8 cellular contexts compared by ENCODE assay signal in genomic region chr6:26123675-26124549, GRCh38. TPM values are rescaled to one million over a fixed set of nuclear protein-coding genes. Genes with fewer than 3 reads are reported as not detected.
DNase-seq lines count a peak whose midpoint lies in the region; ATAC-seq and TF ChIP-seq lines count a peak whose summit lies in the region.

No MANE protein-coding gene starts in this region.

- peak overlapping the region; percentile 63 for H4K8ac ChIP-seq in trophoblast cell (ENCODE audit: low read depth, low read length)

- peak overlapping the region; percentile 88 for H2AK5ac ChIP-seq in trophoblast cell (ENCODE audit: low read length)

- peak overlapping the region; percentile 95 to 99 (median 98) for H3K27ac ChIP-seq in heart left ventricle
- peak overlapping the region; percentile 93 for H3K27ac ChIP-seq in trophoblast cell (ENCODE audit: low read depth, low read length)
- peak overlapping the region; percentile 99 for H3K27ac ChIP-seq in upper lobe of right lung

- peak overlapping the region; percentile 71 for H2BK120ac ChIP-seq in trophoblast cell (ENCODE audit: insufficient read depth, low read length, poor library complexity)

- no peak for TF ChIP-seq CTCF in GM13976 (IDR thresholded peaks at IDR 0.05; ENCODE audit: borderline replicate concordance, control extremely low read depth, extremely low read depth, insufficient read depth, missing control alignments)
- no peak for TF ChIP-seq CTCF in heart left ventricle (IDR thresholded peaks at IDR 0.05)
- no peak for TF ChIP-seq CTCF in upper lobe of right lung (IDR thresholded peaks at IDR 0.05)

- H3K4me3 ChIP-seq in heart left ventricle (peak overlapping the region; percentile 73 to 97 (median 82)), trophoblast cell (ENCODE audit: low read depth, low read length) (peak overlapping the region; percentile 91), upper lobe of right lung (peak overlapping the region; percentile 76)

- H3K27me3 ChIP-seq in heart left ventricle (no peaks in the 10 kb centered on the region), trophoblast cell (ENCODE audit: insufficient read depth, low read length) (no peaks in the 10 kb centered on the region), upper lobe of right lung (no peaks in the 10 kb centered on the region)

- H4K91ac ChIP-seq in trophoblast cell (ENCODE audit: low read depth, low read length): peak overlapping the region; percentile 81

- H3K4me2 ChIP-seq in trophoblast cell (ENCODE audit: low read length): peak overlapping the region; percentile 89

- H4K12ac ChIP-seq in trophoblast cell (ENCODE audit: low read depth, low read length): peak overlapping the region; percentile 74

- peaks cover 18% of the 10 kb centered on the region for H3K79me1 ChIP-seq in trophoblast cell (ENCODE audit: low read length)

- H3K23ac ChIP-seq in trophoblast cell (ENCODE audit: low read length): no peak overlapping the region

- H2AFZ ChIP-seq in trophoblast cell (ENCODE audit: insufficient read depth, low read length, poor library complexity): no peak overlapping the region

- H3K9me3 ChIP-seq in heart left ventricle (no peaks in the 10 kb centered on the region), trophoblast cell (ENCODE audit: insufficient read depth, low read depth, low read length) (no peaks in the 10 kb centered on the region), upper lobe of right lung (no peaks in the 10 kb centered on the region)

- H3K4me1 ChIP-seq in heart left ventricle: peaks cover 0 to 32% (median 22%) of the 10 kb centered on the region in 12 donors
- H3K4me1 ChIP-seq in trophoblast cell (ENCODE audit: control insufficient read depth in 1 of 2, insufficient read depth in 2 of 2, low read length in 2 of 2): peaks cover 0 to 5% of the 10 kb centered on the region in 2 experiments
- peaks cover 22% of the 10 kb centered on the region for H3K4me1 ChIP-seq in upper lobe of right lung

- in situ Hi-C loops in GM13976 (cut with MboI; ENCODE audit: low sequenced_read_pairs, unreplicated experiment): no loop called here

- TF ChIP-seq POLR2A in heart left ventricle (IDR thresholded peaks at IDR 0.05): peak; percentile 97 to 99

- ATAC-seq in HG02852 (IDR thresholded peaks at IDR 0.05; ENCODE audit: unreplicated experiment): peak; percentile 80
- ATAC-seq in heart left ventricle: peak; percentile 91 to 93 (median 92)
- peak; percentile 91 for ATAC-seq in upper lobe of right lung

- peak overlapping the region; percentile 94 for H3K14ac ChIP-seq in trophoblast cell (ENCODE audit: low read length)

- H3K79me2 ChIP-seq in trophoblast cell (ENCODE audit: control insufficient read depth, insufficient read depth, low read length, poor library complexity): peaks cover 18% of the 10 kb centered on the region

- peak overlapping the region; percentile 35 for H2BK12ac ChIP-seq in trophoblast cell (ENCODE audit: low read length)

- intact Hi-C loops in heart left ventricle (cut with DNase I): loop anchor here in 8 of 10 donors (1.0 to 10.0 kb wide), 15 partner anchors 21 to 163 kb away; a partner anchor contains a TSS
- intact Hi-C loops in upper lobe of right lung (cut with DNase I): loop anchor here (2.0 kb wide), 1 partner anchor 33 kb away; a partner anchor contains a TSS

- peak overlapping the region; percentile 90 for H3K18ac ChIP-seq in trophoblast cell (ENCODE audit: low read length)

- peak overlapping the region; percentile 87 for H2BK5ac ChIP-seq in trophoblast cell (ENCODE audit: low read depth, low read length, poor library complexity)

- peak overlapping the region; percentile 95 for H3K9ac ChIP-seq in trophoblast cell (ENCODE audit: low read length)

- DNase-seq in GM13976 (ENCODE audit: low spot score) (peak; percentile 93), NCI-H1436 treated with DMSO at 0.1 percent for 48 hours (lab: John Stamatoyannopoulos, UW) (peak; percentile 99), T follicular helper cell (ENCODE audit: low read depth) (peak; percentile 69), amniotic epithelial cell (ENCODE audit: low read depth) (peak; percentile 100), heart left ventricle (peak; percentile 77 to 90 (median 83)), trophoblast cell (peak; percentile 93 to 99), upper lobe of right lung (peak; percentile 87)

- peaks cover 0 to 19% (median 14%) of the 10 kb centered on the region in 9 donors for H3K36me3 ChIP-seq in heart left ventricle
- H3K36me3 ChIP-seq in trophoblast cell (ENCODE audit: control insufficient read depth in 1 of 2, insufficient read depth in 2 of 2, low read length in 2 of 2): no peaks in the 10 kb centered on the region
- H3K36me3 ChIP-seq in upper lobe of right lung: peaks cover 19% of the 10 kb centered on the region

- 0 to 2% (median 0%) methylated on average over 45 to 54 of the region's 54 CpGs for WGBS in heart left ventricle, 4 donors
- no CpG with 5 or more reads among the region's 54 CpGs for WGBS in trophoblast cell (ENCODE audit: extremely low coverage, insufficient coverage, insufficient read length)

- peak overlapping the region; percentile 60 for H3K4ac ChIP-seq in trophoblast cell (ENCODE audit: low read depth, low read length)

RNA-seq across cellular contexts. Expression of gene HFE, which starts 36.7 kb away (rescaled TPM):
- total RNA-seq in heart left ventricle (10 to 100 TPM in 1 of 9 donors, 1 to 10 TPM in 8; 1.9 to 13.9 (median 3.0) TPM), upper lobe of right lung (9.2 TPM)
- polyA plus RNA-seq in heart left ventricle: 1 to 10 TPM; 1.6 to 1.7 TPM
- 1.7 and 1.8 TPM in 2 replicates for polyA plus RNA-seq in trophoblast cell (2013)

Comparison
In these comparisons a context has a peak if more than half of its experiments do, and no peak if none do; other contexts are left out.
1. Peak in every context shown above with its lines: DNase-seq, ATAC-seq, H3K4me3 ChIP-seq and H3K27ac ChIP-seq.